13 cellular contexts compared by ENCODE assay signal in genomic region chr11:82995276-82995675, GRCh38.
DNase-seq lines count a peak whose midpoint lies in the region; ATAC-seq and TF ChIP-seq lines count a peak whose summit lies in the region.
"Had no signal": no experiment of that assay in that cellular context is flagged by ENCODE, and none has a peak within 500 bp of the region (broad histone marks: within the 10 kb centered on the region; RNA-seq: fewer than 3 reads in every experiment).

No MANE protein-coding gene starts in this region.

- peak overlapping the region; percentile 53 for H3K27ac ChIP-seq in left ventricle myocardium inferior (replicated peaks)
- H3K27ac ChIP-seq in adrenal gland, result peak overlapping the region; percentile 41 to 81 (median 66)
- peak overlapping the region; percentile 11 for H3K27ac ChIP-seq in muscle layer of duodenum (ENCODE audit: low read length)
- no peak overlapping the region for H3K27ac ChIP-seq in aorta (ENCODE audit: low read depth in 1 of 2, low read length in 2 of 2)
- H3K27ac ChIP-seq: SJCRH30 had no signal

- DNase-seq in left ventricle myocardium inferior, result no peak
- no peak for DNase-seq in left ventricle myocardium superior
- no peak for DNase-seq in adrenal gland
- no peak for DNase-seq in H4 (ENCODE audit: low spot score)
- no peak for DNase-seq in aorta
- DNase-seq: activated CD8-positive, alpha-beta memory T cell treated with anti-CD3 and anti-CD28 coated beads for 24 hours; NCI-H1694 treated with DMSO at 0.1 percent for 48 hours; NCI-H510A; right cardiac atrium had no signal

- ATAC-seq in left ventricle myocardium superior, result no peak
- ATAC-seq in GM21515 (IDR thresholded peaks at IDR 0.05; ENCODE audit: unreplicated experiment), result no peak
- no peak for ATAC-seq in aorta (ENCODE audit: low FRiP score)
- no peak for ATAC-seq in HG02884 (IDR thresholded peaks at IDR 0.05; ENCODE audit: unreplicated experiment)

- H3K36me3 ChIP-seq in left ventricle myocardium inferior (peaks cover 6% of the 10 kb centered on the region), adrenal gland (replicated peaks in 1 of 2) (no peaks in the 10 kb centered on the region), muscle layer of duodenum (ENCODE audit: control insufficient read depth in 1 of 2, insufficient read depth in 2 of 2, low read length in 2 of 2) (peaks cover 3 to 4% of the 10 kb centered on the region in 2 donors), aorta (ENCODE audit: control insufficient read depth in 1 of 2, insufficient read depth in 2 of 2, low read length in 1 of 2) (no peaks in the 10 kb centered on the region)
- H3K36me3 ChIP-seq: SJCRH30 had no signal

- TF ChIP-seq CTCF in left ventricle myocardium inferior (IDR thresholded peaks at IDR 0.05; ENCODE audit: borderline replicate concordance) (no peak), adrenal gland (IDR thresholded peaks at IDR 0.05) (no peak)

- H3K9me3 ChIP-seq in left ventricle myocardium inferior (replicated peaks) (no peaks in the 10 kb centered on the region), adrenal gland (replicated peaks in 1 of 3) (no peaks in the 10 kb centered on the region), muscle layer of duodenum (ENCODE audit: control insufficient read depth in 1 of 2, low read length in 2 of 2) (no peaks in the 10 kb centered on the region), aorta (ENCODE audit: control insufficient read depth, low read length) (no peaks in the 10 kb centered on the region)
- H3K9me3 ChIP-seq: SJCRH30 had no signal

- H3K4me1 ChIP-seq in left ventricle myocardium inferior, result peaks cover 99% of the 10 kb centered on the region
- H3K4me1 ChIP-seq in adrenal gland (replicated peaks in 1 of 2), result peaks cover 45 to 74% of the 10 kb centered on the region in 2 donors
- H3K4me1 ChIP-seq in muscle layer of duodenum (ENCODE audit: control insufficient read depth in 1 of 2, insufficient read depth in 2 of 2, low read length in 2 of 2), result peaks cover 21 to 23% of the 10 kb centered on the region in 2 donors
- H3K4me1 ChIP-seq in aorta (ENCODE audit: control insufficient read depth in 1 of 2, insufficient read depth in 2 of 2, low read length in 2 of 2), result no peaks in the 10 kb centered on the region

- H3K4me3 ChIP-seq in left ventricle myocardium inferior (no peak overlapping the region), adrenal gland (no peak overlapping the region), muscle layer of duodenum (ENCODE audit: low read depth in 1 of 2, low read length in 2 of 2) (no peak overlapping the region), aorta (ENCODE audit: low read length in 2 of 2) (no peak overlapping the region)
- H3K4me3 ChIP-seq: SJCRH30 had no signal

- intact Hi-C loops in left ventricle myocardium inferior (cut with micrococcal nuclease) (no loop called here), left ventricle myocardium superior (cut with micrococcal nuclease) (no loop called here), adrenal gland (cut with DNase I) (loop anchor here in 1 of 2 donors (10.0 kb wide), 1 partner anchor 50 kb away; no protein-coding TSS in a partner anchor), aorta (cut with DNase I) (no loop called here)

- no peaks in the 10 kb centered on the region for H3K27me3 ChIP-seq in left ventricle myocardium inferior (ENCODE audit: low read depth)
- H3K27me3 ChIP-seq in adrenal gland, result no peaks in the 10 kb centered on the region
- H3K27me3 ChIP-seq in muscle layer of duodenum (ENCODE audit: low read depth, low read length), result no peaks in the 10 kb centered on the region
- H3K27me3 ChIP-seq in aorta (ENCODE audit: control insufficient read depth in 1 of 2, insufficient read depth in 2 of 2, low read length in 1 of 2), result no peaks in the 10 kb centered on the region
- H3K27me3 ChIP-seq: SJCRH30 had no signal

- TF ChIP-seq POLR2A in adrenal gland (IDR thresholded peaks at IDR 0.05), result no peak

- 36 to 51% (median 38%) methylated on average over 2 of the region's 2 CpGs for WGBS in adrenal gland, 4 donors
- 41 to 50% methylated on average over 2 of the region's 2 CpGs for WGBS in aorta, 2 donors

Comparison
In these comparisons a context has a peak if more than half of its experiments do, and no peak if none do; other contexts are left out.
1. H3K27ac ChIP-seq: peak in left ventricle myocardium inferior (single experiment), adrenal gland (5 of 5) and muscle layer of duodenum (single experiment); none in aorta (0 of 2).